In genomic region chr1:179554394-179554793, GRCh38 we compare ENCODE assay signal across 9 cellular contexts. TPM values are rescaled to one million over a fixed set of nuclear protein-coding genes. Genes with fewer than 3 reads are reported as not detected.
"Had no signal": no experiment of that assay in that cellular context is flagged by ENCODE, and none has a peak within 500 bp of the region (broad histone marks: within the 10 kb centered on the region; RNA-seq: fewer than 3 reads in every experiment).

No MANE protein-coding gene starts in this region.

- H3K4me3 ChIP-seq: GM23248, K562 had no signal

- FAIRE-seq: HTR-8/SVneo, K562 had no signal

- ATAC-seq: K562 had no signal

- H3K27ac ChIP-seq: GM23248 had no signal

- H2AFZ ChIP-seq: GM23248 had no signal

- DNase-seq: GM23248, H7, HCEC 1CT, IMR-90, KG1 had no signal

- H3K9ac ChIP-seq: GM23248 had no signal

RNA-seq across cellular contexts. Expression of gene NPHS2, which starts 21.4 kb away (rescaled TPM):
- total RNA-seq: GM23248, H4, H7, HT-29, IMR-90, K562 had no signal
- polyA plus RNA-seq: GM23248, IMR-90, K562 had no signal

RNA-seq across cellular contexts. Expression of gene TDRD5, which starts 37.2 kb away (rescaled TPM):
- total RNA-seq: GM23248, H4, HT-29, IMR-90 had no signal
- polyA plus RNA-seq: GM23248, IMR-90 had no signal
